ENCODE assay signal across 1 cellular context in genomic region chr11:110296226-110297081, GRCh38.
TF ChIP-seq lines count a peak whose summit lies in the region.

RDX (minus strand) TSS chr11:110296614; CDS start chr11:110279692, 16,922 bp downstream.

TF ChIP-seq in GM23338, 12 proteins besides CTCF, POLR2A, EP300 and RAD21 (continued from another document):
- TF ChIP-seq ETS1 (IDR thresholded peaks at IDR 0.05): no peak
- TF ChIP-seq EZH2 (IDR thresholded peaks at IDR 0.05; ENCODE audit: low read depth, unreplicated experiment): no peak
- TF ChIP-seq EZH2phosphoT487 (IDR thresholded peaks at IDR 0.05; ENCODE audit: unreplicated experiment): no peak
